Comparison of ENCODE assay signal across 17 cellular contexts in genomic region chr1:243594455-243594854, GRCh38.
A peak's percentile ranks its signal among the peaks of the same experiment; 100 is the strongest.
DNase-seq lines count a peak whose midpoint lies in the region; ATAC-seq, FAIRE-seq and TF ChIP-seq lines count a peak whose summit lies in the region.
"Had no signal": no experiment of that assay in that cellular context is flagged by ENCODE, and none has a peak within 500 bp of the region (broad histone marks: within the 10 kb centered on the region; RNA-seq: fewer than 3 reads in every experiment).

No MANE protein-coding gene starts in this region.

- no peak for FAIRE-seq in astrocyte (lab: Jason Lieb, UNC)
- FAIRE-seq: GM12892 had no signal

- peaks cover 74% of the 10 kb centered on the region for H3K4me1 Mint-ChIP-seq in activated CD8-positive, alpha-beta memory T cell treated with anti-CD3 and anti-CD28 coated beads, Interleukin-2, amount 10 ng/mL, durations not matched to agents 7 days and 5 days
- H3K4me1 Mint-ChIP-seq in WTC11 (no peaks in the 10 kb centered on the region), astrocyte (ENCODE audit: low read depth, unreplicated experiment) (peaks cover 21% of the 10 kb centered on the region)

- peaks cover 37% of the 10 kb centered on the region for H3K36me3 Mint-ChIP-seq in activated CD8-positive, alpha-beta memory T cell treated with anti-CD3 and anti-CD28 coated beads, Interleukin-2, amount 10 ng/mL, durations not matched to agents 7 days and 5 days
- H3K36me3 Mint-ChIP-seq in WTC11: no peaks in the 10 kb centered on the region
- peaks cover 3% of the 10 kb centered on the region for H3K36me3 Mint-ChIP-seq in astrocyte (ENCODE audit: low read depth, unreplicated experiment)

- no peaks in the 10 kb centered on the region for H4K20me1 ChIP-seq in astrocyte (ENCODE audit: insufficient read depth, low read length)

- peaks cover 24% of the 10 kb centered on the region for H3K4me1 ChIP-seq in astrocyte (ENCODE audit: insufficient read depth, low read length)

- CTCF ChIA-PET in activated CD8-positive, alpha-beta memory T cell treated with anti-CD3 and anti-CD28 coated beads, Interleukin-2, amount 10 ng/mL, durations not matched to agents 7 days and 5 days (lab: Charles Lee): no interaction called here
- CTCF ChIA-PET in WTC11 (lab: Charles Lee): no interaction called here

- H3K4me3 Mint-ChIP-seq in activated CD8-positive, alpha-beta memory T cell treated with anti-CD3 and anti-CD28 coated beads, Interleukin-2, amount 10 ng/mL, durations not matched to agents 7 days and 5 days: no peak overlapping the region
- H3K4me3 Mint-ChIP-seq in WTC11: no peak overlapping the region
- H3K4me3 Mint-ChIP-seq in astrocyte (ENCODE audit: unreplicated experiment): no peak overlapping the region
- H3K4me3 Mint-ChIP-seq: HFFc6 had no signal

- no peak overlapping the region for H3K27ac ChIP-seq in astrocyte (ENCODE audit: low read depth, low read length)
- H3K27ac ChIP-seq: BLaER1 treated with 17β-estradiol and CSF1 and Interleukin-3, amounts not matched to agents 10 nM and 100 nM; HL-60 had no signal

- TF ChIP-seq CTCF in WTC11 (IDR thresholded peaks at IDR 0.05) (no peak), astrocyte (IDR thresholded peaks at IDR 0.05; ENCODE audit: insufficient read depth, low read depth, low read length) (no peak), GM10266 (IDR thresholded peaks at IDR 0.05; ENCODE audit: control insufficient read depth, insufficient read depth, low read depth, missing control alignments) (no peak)

- peak overlapping the region; percentile 90 for H3K27ac Mint-ChIP-seq in activated CD8-positive, alpha-beta memory T cell treated with anti-CD3 and anti-CD28 coated beads, Interleukin-2, amount 10 ng/mL, durations not matched to agents 7 days and 5 days
- no peak overlapping the region for H3K27ac Mint-ChIP-seq in WTC11
- peak overlapping the region; percentile 49 for H3K27ac Mint-ChIP-seq in astrocyte (ENCODE audit: unreplicated experiment)
- H3K27ac Mint-ChIP-seq: HFFc6 had no signal

- H3K79me2 ChIP-seq in astrocyte (ENCODE audit: insufficient read depth, low read length): no peaks in the 10 kb centered on the region

- H3K27me3 Mint-ChIP-seq in activated CD8-positive, alpha-beta memory T cell treated with anti-CD3 and anti-CD28 coated beads, Interleukin-2, amount 10 ng/mL, durations not matched to agents 7 days and 5 days: no peaks in the 10 kb centered on the region
- no peaks in the 10 kb centered on the region for H3K27me3 Mint-ChIP-seq in WTC11 (ENCODE audit: low read depth)
- no peaks in the 10 kb centered on the region for H3K27me3 Mint-ChIP-seq in astrocyte (ENCODE audit: low read depth, unreplicated experiment)
- H3K27me3 Mint-ChIP-seq: CD4-positive, CD25-positive, alpha-beta regulatory T cell had no signal

- POLR2A ChIA-PET in WTC11 (lab: Charles Lee): no interaction called here

- H3K9ac ChIP-seq in astrocyte (ENCODE audit: low read length): no peak overlapping the region
- H3K9ac ChIP-seq: BLaER1 treated with 17β-estradiol and CSF1 and Interleukin-3, amounts not matched to agents 10 nM and 100 nM had no signal

- no peaks in the 10 kb centered on the region for H3K9me3 ChIP-seq in astrocyte (ENCODE audit: insufficient read depth, low read depth, low read length)
- H3K9me3 ChIP-seq: HAP-1 had no signal

- ATAC-seq in activated CD8-positive, alpha-beta memory T cell treated with anti-CD3 and anti-CD28 coated beads, Interleukin-2, amount 10 ng/mL, durations not matched to agents 7 days and 5 days: no peak
- ATAC-seq in WTC11: no peak

- no peak for DNase-seq in activated CD8-positive, alpha-beta memory T cell treated with anti-CD3 and anti-CD28 coated beads, Interleukin-2, amount 10 ng/mL, durations not matched to agents 7 days and 5 days
- DNase-seq in activated CD8-positive, alpha-beta memory T cell treated with anti-CD3 and anti-CD28 coated beads, Interleukin-2, amount 50 U/mL, for 48 hours: no peak
- no peak for DNase-seq in WTC11 (ENCODE audit: low spot score)
- no peak for DNase-seq in astrocyte (ENCODE audit: low read depth)
- DNase-seq in activated T-cell treated with anti-CD3 and anti-CD28 coated beads, Interleukin-2, amount 50 U/mL, for 1 hour: no peak
- no peak for DNase-seq in GM10266 (ENCODE audit: extremely low spot score)
- DNase-seq in AML-193 (lab: John Stamatoyannopoulos, UW): no peak
- DNase-seq: 8988T; Calu3; CD4-positive, CD25-positive, alpha-beta regulatory T cell; DMS79; GOT3; HFFc6 had no signal

- H2AFZ ChIP-seq in astrocyte (ENCODE audit: low read depth, low read length): no peak overlapping the region

- no peaks in the 10 kb centered on the region for H3K36me3 ChIP-seq in astrocyte (ENCODE audit: insufficient read depth, low read length)
- H3K36me3 ChIP-seq: HAP-1 had no signal

- no peaks in the 10 kb centered on the region for H3K27me3 ChIP-seq in astrocyte (ENCODE audit: insufficient read depth, low read length)

- H3K9me3 Mint-ChIP-seq in activated CD8-positive, alpha-beta memory T cell treated with anti-CD3 and anti-CD28 coated beads, Interleukin-2, amount 10 ng/mL, durations not matched to agents 7 days and 5 days (ENCODE audit: low read depth): peaks cover 6% of the 10 kb centered on the region
- H3K9me3 Mint-ChIP-seq in WTC11: no peaks in the 10 kb centered on the region
- no peaks in the 10 kb centered on the region for H3K9me3 Mint-ChIP-seq in astrocyte (ENCODE audit: unreplicated experiment)

- H3K4me2 ChIP-seq in astrocyte (ENCODE audit: low read length): no peak overlapping the region
- H3K4me2 ChIP-seq: BLaER1 treated with 17β-estradiol and CSF1 and Interleukin-3, amounts not matched to agents 10 nM and 100 nM had no signal

- H3K4me3 ChIP-seq in astrocyte (ENCODE audit: insufficient read depth, low read depth, low read length): no peak overlapping the region
- H3K4me3 ChIP-seq: BLaER1 treated with 17β-estradiol and CSF1 and Interleukin-3, amounts not matched to agents 10 nM and 100 nM; HAP-1 had no signal

TF ChIP-seq in WTC11, 78 proteins besides CTCF, POLR2A, EP300 and RAD21:
- TF ChIP-seq ZNF121 (CRISPR knock-in tag; IDR thresholded peaks at IDR 0.05) (peak; percentile 84), NR1H2 (CRISPR knock-in tag; IDR thresholded peaks at IDR 0.05) (no peak)
